Comparison of ENCODE assay signal across 18 cellular contexts in the genomic region with DNA sequence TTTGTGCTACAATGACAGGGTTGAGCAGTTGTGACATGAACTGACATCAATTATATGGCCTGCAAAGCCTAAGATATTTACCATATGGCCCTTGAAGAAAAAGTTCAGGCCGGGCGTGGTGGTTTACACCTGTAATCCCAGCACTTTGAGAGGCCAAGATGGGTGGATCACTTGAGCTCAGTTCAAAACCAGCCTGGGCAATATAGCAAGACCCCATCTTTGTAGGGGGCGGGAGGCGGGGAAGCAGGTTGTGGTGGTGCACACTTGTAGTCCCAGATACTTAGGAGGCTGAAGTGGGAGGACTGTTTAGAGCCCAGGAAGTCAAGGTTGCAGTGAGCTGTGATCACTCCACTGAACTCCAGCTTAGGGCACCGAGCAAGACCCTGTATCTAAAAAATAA. TPM values are rescaled to one million over a fixed set of nuclear protein-coding genes. Genes with fewer than 3 reads are reported as not detected.
DNase-seq lines count a peak whose midpoint lies in the region; ATAC-seq and TF ChIP-seq lines count a peak whose summit lies in the region.
"Had no signal": no experiment of that assay in that cellular context is flagged by ENCODE, and none has a peak within 500 bp of the region (broad histone marks: within the 10 kb centered on the region; RNA-seq: fewer than 3 reads in every experiment).

No MANE protein-coding gene starts in this region.

- H3K36me3 ChIP-seq in left ventricle myocardium inferior (peaks cover 62% of the 10 kb centered on the region), right atrium auricular region (peaks cover 45% of the 10 kb centered on the region), gastrocnemius medialis (peaks cover 0 to 31% of the 10 kb centered on the region in 2 donors), BE2C (peaks cover 68% of the 10 kb centered on the region)

- H3K4me1 Mint-ChIP-seq in endothelial cell (ENCODE audit: unreplicated experiment) = peaks cover 32% of the 10 kb centered on the region

- TF ChIP-seq CTCF in left ventricle myocardium inferior (IDR thresholded peaks at IDR 0.05; ENCODE audit: borderline replicate concordance) = no peak
- no peak for TF ChIP-seq CTCF in right atrium auricular region (IDR thresholded peaks at IDR 0.05)
- peak; percentile 5 for TF ChIP-seq CTCF in endothelial cell (IDR thresholded peaks at IDR 0.05; ENCODE audit: unreplicated experiment)
- TF ChIP-seq CTCF in gastrocnemius medialis (IDR thresholded peaks at IDR 0.05 in 4 of 5, conservative IDR thresholded peaks at IDR 0.05 in 1 of 5) = no peak
- no peak for TF ChIP-seq CTCF in BE2C (IDR thresholded peaks at IDR 0.05; ENCODE audit: low read depth, low read length)

- H3K4me3 Mint-ChIP-seq in endothelial cell (ENCODE audit: unreplicated experiment) = no peak overlapping the region
- H3K4me3 Mint-ChIP-seq: CD14-positive monocyte, H9 had no signal

- no peak overlapping the region for H3K27ac Mint-ChIP-seq in endothelial cell (ENCODE audit: unreplicated experiment)
- H3K27ac Mint-ChIP-seq: H9 had no signal

- peaks cover 16% of the 10 kb centered on the region for H3K27me3 Mint-ChIP-seq in endothelial cell (ENCODE audit: unreplicated experiment)

- H3K9me3 ChIP-seq in left ventricle myocardium inferior (replicated peaks) (no peaks in the 10 kb centered on the region), right atrium auricular region (no peaks in the 10 kb centered on the region), gastrocnemius medialis (no peaks in the 10 kb centered on the region), BE2C (no peaks in the 10 kb centered on the region)

- peaks cover 36% of the 10 kb centered on the region for H3K36me3 Mint-ChIP-seq in endothelial cell (ENCODE audit: low read depth, unreplicated experiment)

- peaks cover 46% of the 10 kb centered on the region for H3K4me1 ChIP-seq in left ventricle myocardium inferior
- peaks cover 0 to 25% of the 10 kb centered on the region in 2 donors for H3K4me1 ChIP-seq in right atrium auricular region
- peaks cover 35 to 36% of the 10 kb centered on the region in 2 donors for H3K4me1 ChIP-seq in gastrocnemius medialis
- H3K4me1 ChIP-seq in BE2C = no peaks in the 10 kb centered on the region

- H3K9me3 Mint-ChIP-seq in endothelial cell (ENCODE audit: unreplicated experiment) = no peaks in the 10 kb centered on the region
- H3K9me3 Mint-ChIP-seq: CD14-positive monocyte, H9 had no signal

- in situ Hi-C loops in gastrocnemius medialis (cut with MboI; ENCODE audit: low sequenced_read_pairs in 4 of 4) = loop anchor here in 2 of 4 donors (10.0 kb wide), 1 partner anchor 167 kb away; no protein-coding TSS in a partner anchor

- H3K4me3 ChIP-seq in left ventricle myocardium inferior (no peak overlapping the region), right atrium auricular region (no peak overlapping the region), gastrocnemius medialis (no peak overlapping the region), BE2C (ENCODE audit: low read depth, low read length) (no peak overlapping the region)

- TF ChIP-seq POLR2A in gastrocnemius medialis (IDR thresholded peaks at IDR 0.05) = no peak

- ATAC-seq in gastrocnemius medialis = no peak

- no peaks in the 10 kb centered on the region for H3K27me3 ChIP-seq in left ventricle myocardium inferior (ENCODE audit: low read depth)
- no peaks in the 10 kb centered on the region for H3K27me3 ChIP-seq in right atrium auricular region
- no peaks in the 10 kb centered on the region for H3K27me3 ChIP-seq in gastrocnemius medialis
- H3K27me3 ChIP-seq in BE2C = no peaks in the 10 kb centered on the region

- H3K27ac ChIP-seq in left ventricle myocardium inferior (replicated peaks) = peak overlapping the region; percentile 27
- H3K27ac ChIP-seq in right atrium auricular region = no peak overlapping the region
- H3K27ac ChIP-seq in gastrocnemius medialis = peak overlapping the region; percentile 65 to 77 (median 75)

- intact Hi-C loops in left ventricle myocardium inferior (cut with micrococcal nuclease) = no loop called here
- intact Hi-C loops in gastrocnemius medialis (cut with DNase I; ENCODE audit: low total_unique reads) = no loop called here

- DNase-seq in left ventricle myocardium inferior = no peak
- no peak for DNase-seq in right atrium auricular region (ENCODE audit: low spot score)
- DNase-seq in endothelial cell (ENCODE audit: low spot score) = no peak
- no peak for DNase-seq in gastrocnemius medialis
- no peak for DNase-seq in NCI-H510A (lab: John Stamatoyannopoulos, UW)
- DNase-seq in activated T-cell treated with anti-CD3 and anti-CD28 coated beads, Interleukin-2, amount 50 U/mL, for 1 hour = no peak
- DNase-seq in islet precursor cell = no peak
- DNase-seq in BE2C = no peak
- DNase-seq: Calu3, DMS79, H9, NCI-H1436, NCI-H2081 treated with DMSO at 0.1 percent for 48 hours, NCI-H524 treated with DMSO at 0.1 percent for 48 hours had no signal

RNA-seq across cellular contexts. Expression of gene STH, which starts 48.3 kb away (rescaled TPM):
- total RNA-seq in left ventricle myocardium inferior (not detected), right atrium auricular region (not detected), endothelial cell (ENCODE audit: unreplicated experiment) (not detected), gastrocnemius medialis (not detected)
- not detected for polyA plus RNA-seq in BE2C (2012; ENCODE audit: insufficient read depth, insufficient read length, low read depth)
- total RNA-seq: Calu3, G401, H9, OCI-LY7, RPMI7951 had no signal
- polyA plus RNA-seq: CD14-positive monocyte had no signal

Comparison
In these comparisons a context has a peak if more than half of its experiments do, and no peak if none do; other contexts are left out.
1. H3K27ac ChIP-seq: peak in left ventricle myocardium inferior (single experiment) and gastrocnemius medialis (4 of 4); none in right atrium auricular region (0 of 2).